16 cellular contexts compared by ENCODE assay signal in genomic region chr10:718143-718700, GRCh38. TPM values are rescaled to one million over a fixed set of nuclear protein-coding genes. Genes with fewer than 3 reads are reported as not detected.
DNase-seq lines count a peak whose midpoint lies in the region; ATAC-seq, FAIRE-seq and TF ChIP-seq lines count a peak whose summit lies in the region.
"Had no signal": no experiment of that assay in that cellular context is flagged by ENCODE, and none has a peak within 500 bp of the region (broad histone marks: within the 10 kb centered on the region; RNA-seq: fewer than 3 reads in every experiment).

No MANE protein-coding gene starts in this region.

- H2AK5ac ChIP-seq in trophoblast cell (ENCODE audit: low read length), result no peak overlapping the region

- no peak for TF ChIP-seq EP300 in A549 (IDR thresholded peaks at IDR 0.05)

- POLR2A ChIA-PET in A549 (lab: Yijun Ruan, JAX), result no interaction called here

- H3K79me2 ChIP-seq in trophoblast cell (ENCODE audit: control insufficient read depth, insufficient read depth, low read length, poor library complexity) (no peaks in the 10 kb centered on the region), smooth muscle cell (ENCODE audit: low read depth) (no peaks in the 10 kb centered on the region)

- peak; percentile 85 for FAIRE-seq in A549 (lab: Jason Lieb, UNC)
- FAIRE-seq: H1, HTR-8/SVneo had no signal

- H2BK12ac ChIP-seq in trophoblast cell (ENCODE audit: low read length), result no peak overlapping the region

- H3K4me3 ChIP-seq in A549 (no peak overlapping the region), trophoblast cell (ENCODE audit: low read depth, low read length) (no peak overlapping the region), smooth muscle cell (no peak overlapping the region)
- H3K4me3 ChIP-seq: BLaER1 treated with 17β-estradiol and CSF1 and Interleukin-3, amounts not matched to agents 10 nM and 100 nM had no signal

- peak; percentile 16 for DNase-seq in A172 (ENCODE audit: low spot score)
- no peak for DNase-seq in A549 (ENCODE audit: low read depth in 1 of 2, low spot score in 1 of 2)
- peak; percentile 9 for DNase-seq in RPMI7951 (ENCODE audit: low read depth)
- DNase-seq in trophoblast cell, result peak; percentile 52 to 68
- DNase-seq in stimulated activated CD4-positive, alpha-beta T cell treated with anti-CD3 and anti-CD28 coated beads, Interleukin-4, amount 100 ng/mL, for 24 hours, result no peak
- DNase-seq in smooth muscle cell (lab: John Stamatoyannopoulos, UW; ENCODE audit: unreplicated experiment), result no peak
- DNase-seq: CD8-positive, alpha-beta T cell; COR-L47; DMS153; DMS79; GF-D8; H9; KG1 had no signal

- no peak overlapping the region for H2AFZ ChIP-seq in trophoblast cell (ENCODE audit: insufficient read depth, low read length, poor library complexity)
- no peak overlapping the region for H2AFZ ChIP-seq in smooth muscle cell (ENCODE audit: low read depth)

- H3K9ac ChIP-seq in trophoblast cell (ENCODE audit: low read length), result no peak overlapping the region
- H3K9ac ChIP-seq in smooth muscle cell (ENCODE audit: low read depth), result no peak overlapping the region
- H3K9ac ChIP-seq: BLaER1 treated with 17β-estradiol and CSF1 and Interleukin-3, amounts not matched to agents 10 nM and 100 nM had no signal

- H3F3A ChIP-seq in smooth muscle cell (ENCODE audit: low read depth), result no peaks in the 10 kb centered on the region

- H2BK120ac ChIP-seq in trophoblast cell (ENCODE audit: insufficient read depth, low read length, poor library complexity), result no peak overlapping the region

- H3K79me1 ChIP-seq in trophoblast cell (ENCODE audit: low read length), result no peaks in the 10 kb centered on the region

- H4K91ac ChIP-seq in trophoblast cell (ENCODE audit: low read depth, low read length), result no peak overlapping the region

- 58% methylated on average over 6 of the region's 6 CpGs for WGBS in A549 (ENCODE audit: missing lambda C conversion rate)
- no CpG with 5 or more reads among the region's 6 CpGs for WGBS in trophoblast cell (ENCODE audit: extremely low coverage, insufficient coverage, insufficient read length)
- 97% methylated on average over 6 of the region's 6 CpGs for WGBS in smooth muscle cell (ENCODE audit: low lambda C conversion rate)

- no peaks in the 10 kb centered on the region for H3K4me1 ChIP-seq in A549
- no peaks in the 10 kb centered on the region for H3K4me1 ChIP-seq in trophoblast cell (ENCODE audit: control insufficient read depth in 1 of 2, insufficient read depth in 2 of 2, low read length in 2 of 2)
- H3K4me1 ChIP-seq in smooth muscle cell (ENCODE audit: low read depth), result no peaks in the 10 kb centered on the region
- H3K4me1 ChIP-seq: BLaER1 treated with 17β-estradiol and CSF1 and Interleukin-3, amounts not matched to agents 10 nM and 100 nM had no signal

- ATAC-seq in A549, result 0 out of 6 replicates have a peak, but pooled peaks of 1 of the 2 experiments have one; percentile 59
- ATAC-seq: CD8-positive, alpha-beta T cell had no signal

- TF ChIP-seq RAD21 in A549 (conservative IDR thresholded peaks at IDR 0.05 in 1 of 2, IDR thresholded peaks at IDR 0.05 in 1 of 2), result no peak

- CTCF ChIA-PET in A549 (lab: Yijun Ruan, JAX), result no interaction called here

- H4K12ac ChIP-seq in trophoblast cell (ENCODE audit: low read depth, low read length), result no peak overlapping the region

- H3K4me2 ChIP-seq in A549 (no peak overlapping the region), trophoblast cell (ENCODE audit: low read length) (no peak overlapping the region), smooth muscle cell (no peak overlapping the region)
- H3K4me2 ChIP-seq: BLaER1 treated with 17β-estradiol and CSF1 and Interleukin-3, amounts not matched to agents 10 nM and 100 nM had no signal

- no peaks in the 10 kb centered on the region for H4K20me1 ChIP-seq in smooth muscle cell (ENCODE audit: low read depth)
- H4K20me1 ChIP-seq: BLaER1 treated with 17β-estradiol and CSF1 and Interleukin-3, amounts not matched to agents 10 nM and 100 nM had no signal

- H3K36me3 ChIP-seq in trophoblast cell (ENCODE audit: control insufficient read depth in 1 of 2, insufficient read depth in 2 of 2, low read length in 2 of 2) (no peaks in the 10 kb centered on the region), smooth muscle cell (ENCODE audit: low read depth) (no peaks in the 10 kb centered on the region)
- H3K36me3 ChIP-seq: BLaER1 treated with 17β-estradiol and CSF1 and Interleukin-3, amounts not matched to agents 10 nM and 100 nM had no signal

- no peak overlapping the region for H3K14ac ChIP-seq in trophoblast cell (ENCODE audit: low read length)

- TF ChIP-seq POLR2A in A549 (IDR thresholded peaks at IDR 0.05; ENCODE audit: low read length), result no peak

- H3K18ac ChIP-seq in trophoblast cell (ENCODE audit: low read length), result no peak overlapping the region

- TF ChIP-seq CTCF in A549 (IDR thresholded peaks at IDR 0.05) (no peak), smooth muscle cell (IDR thresholded peaks at IDR 0.05; ENCODE audit: borderline replicate concordance, insufficient read depth, poor library complexity, severe bottlenecking) (no peak)

- no peaks in the 10 kb centered on the region for H3K27me3 ChIP-seq in trophoblast cell (ENCODE audit: insufficient read depth, low read length)
- no peaks in the 10 kb centered on the region for H3K27me3 ChIP-seq in smooth muscle cell (ENCODE audit: low read depth)

- H3K27ac ChIP-seq in A549 (no peak overlapping the region), trophoblast cell (ENCODE audit: low read depth, low read length) (no peak overlapping the region), smooth muscle cell (ENCODE audit: low read depth) (no peak overlapping the region)
- H3K27ac ChIP-seq: BLaER1 treated with 17β-estradiol and CSF1 and Interleukin-3, amounts not matched to agents 10 nM and 100 nM had no signal

- no peak overlapping the region for H3K23ac ChIP-seq in trophoblast cell (ENCODE audit: low read length)

- no peak overlapping the region for H4K8ac ChIP-seq in trophoblast cell (ENCODE audit: low read depth, low read length)

- no peak overlapping the region for H3K4ac ChIP-seq in trophoblast cell (ENCODE audit: low read depth, low read length)

- H2BK5ac ChIP-seq in trophoblast cell (ENCODE audit: low read depth, low read length, poor library complexity), result no peak overlapping the region

- peaks cover 21% of the 10 kb centered on the region for H3K9me3 ChIP-seq in A549
- peaks cover 4% of the 10 kb centered on the region for H3K9me3 ChIP-seq in trophoblast cell (ENCODE audit: insufficient read depth, low read depth, low read length)
- no peaks in the 10 kb centered on the region for H3K9me3 ChIP-seq in smooth muscle cell (replicated peaks; ENCODE audit: low read depth)

TF ChIP-seq in A549, 52 proteins besides CTCF, POLR2A, EP300 and RAD21 (continues in another document):
- TF ChIP-seq RFX5 (IDR thresholded peaks at IDR 0.05) (no peak), NPAS2 (CRISPR knock-in tag; IDR thresholded peaks at IDR 0.05; ENCODE audit: borderline replicate concordance) (no peak), FOSB (CRISPR knock-in tag; IDR thresholded peaks at IDR 0.05) (no peak), HOXB13 (CRISPR knock-in tag; IDR thresholded peaks at IDR 0.05; ENCODE audit: low read depth) (no peak), CBX2 (IDR thresholded peaks at IDR 0.05; ENCODE audit: borderline replicate concordance, low read depth) (no peak), PBX3 (IDR thresholded peaks at IDR 0.05) (no peak), CBX8 (IDR thresholded peaks at IDR 0.05) (no peak), TP53 (CRISPR knock-in tag; IDR thresholded peaks at IDR 0.05) (no peak), HOXA7 (CRISPR knock-in tag; IDR thresholded peaks at IDR 0.05) (no peak)
- TF ChIP-seq, protein P1, sequence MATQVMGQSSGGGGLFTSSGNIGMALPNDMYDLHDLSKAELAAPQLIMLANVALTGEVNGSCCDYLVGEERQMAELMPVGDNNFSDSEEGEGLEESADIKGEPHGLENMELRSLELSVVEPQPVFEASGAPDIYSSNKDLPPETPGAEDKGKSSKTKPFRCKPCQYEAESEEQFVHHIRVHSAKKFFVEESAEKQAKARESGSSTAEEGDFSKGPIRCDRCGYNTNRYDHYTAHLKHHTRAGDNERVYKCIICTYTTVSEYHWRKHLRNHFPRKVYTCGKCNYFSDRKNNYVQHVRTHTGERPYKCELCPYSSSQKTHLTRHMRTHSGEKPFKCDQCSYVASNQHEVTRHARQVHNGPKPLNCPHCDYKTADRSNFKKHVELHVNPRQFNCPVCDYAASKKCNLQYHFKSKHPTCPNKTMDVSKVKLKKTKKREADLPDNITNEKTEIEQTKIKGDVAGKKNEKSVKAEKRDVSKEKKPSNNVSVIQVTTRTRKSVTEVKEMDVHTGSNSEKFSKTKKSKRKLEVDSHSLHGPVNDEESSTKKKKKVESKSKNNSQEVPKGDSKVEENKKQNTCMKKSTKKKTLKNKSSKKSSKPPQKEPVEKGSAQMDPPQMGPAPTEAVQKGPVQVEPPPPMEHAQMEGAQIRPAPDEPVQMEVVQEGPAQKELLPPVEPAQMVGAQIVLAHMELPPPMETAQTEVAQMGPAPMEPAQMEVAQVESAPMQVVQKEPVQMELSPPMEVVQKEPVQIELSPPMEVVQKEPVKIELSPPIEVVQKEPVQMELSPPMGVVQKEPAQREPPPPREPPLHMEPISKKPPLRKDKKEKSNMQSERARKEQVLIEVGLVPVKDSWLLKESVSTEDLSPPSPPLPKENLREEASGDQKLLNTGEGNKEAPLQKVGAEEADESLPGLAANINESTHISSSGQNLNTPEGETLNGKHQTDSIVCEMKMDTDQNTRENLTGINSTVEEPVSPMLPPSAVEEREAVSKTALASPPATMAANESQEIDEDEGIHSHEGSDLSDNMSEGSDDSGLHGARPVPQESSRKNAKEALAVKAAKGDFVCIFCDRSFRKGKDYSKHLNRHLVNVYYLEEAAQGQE (IDR thresholded peaks at IDR 0.05), result no peak

RNA-seq across cellular contexts. Expression of gene DIP2C, which starts 28.8 kb away (rescaled TPM):
- 10.0 and 12.8 TPM in 2 replicates for total RNA-seq in A172 (2014; rRNA removed; shearing (Covaris generic))
- polyA plus RNA-seq in A549 (2011; rRNA removed) (3.7 and 5.7 TPM in 2 replicates), A549 (2017; fragmentation: RNase III; extraction: RNeasy Plus Mini Kit Qiagen cat#74134 plus additional on column Dnase treatment) (4.2 to 5.5 TPM (median 5.0 TPM) in 3 replicates), smooth muscle cell (14.5 and 14.9 TPM in 2 replicates)
- 4.1 and 5.0 TPM in 2 replicates for polyA plus RNA-seq in A549 (2012; cell fraction: cytosol; rRNA removed)
- polyA plus RNA-seq in A549 (2012; cell fraction: nucleus; rRNA removed), result 5.9 and 7.2 TPM in 2 replicates
- 7.9 and 10.0 TPM in 2 replicates for polyA minus RNA-seq in A549 (2011; rRNA and poly(A)+ RNA removed)
- 6.4 and 7.0 TPM in 2 replicates for total RNA-seq in RPMI7951 (2014; rRNA removed; shearing (Covaris generic))
- 6.9 and 7.0 TPM in 2 replicates for polyA plus RNA-seq in trophoblast cell (2013)
- total RNA-seq in smooth muscle cell, result 14.1 and 15.3 TPM in 2 replicates

Comparison
In these comparisons a context has a peak if more than half of its experiments do, and no peak if none do; other contexts are left out.
1. DNase-seq: peak in A172 (single experiment), RPMI7951 (single experiment) and trophoblast cell (2 of 2); none in A549 (0 of 2), stimulated activated CD4-positive, alpha-beta T cell treated with anti-CD3 and anti-CD28 coated beads, Interleukin-4, amount 100 ng/mL, for 24 hours (single experiment) and smooth muscle cell (single experiment).